In genomic region chr21:39105341-39105765, GRCh38 we compare ENCODE assay signal across 10 cellular contexts.
DNase-seq lines count a peak whose midpoint lies in the region; ATAC-seq and TF ChIP-seq lines count a peak whose summit lies in the region.
"Had no signal": no experiment of that assay in that cellular context is flagged by ENCODE, and none has a peak within 500 bp of the region (broad histone marks: within the 10 kb centered on the region; RNA-seq: fewer than 3 reads in every experiment).

No MANE protein-coding gene starts in this region.

- H3K79me2 ChIP-seq in neural progenitor cell (ENCODE audit: low read depth) = no peaks in the 10 kb centered on the region
- H3K79me2 ChIP-seq in mesendoderm (ENCODE audit: control insufficient read depth, insufficient read depth, low read length) = no peaks in the 10 kb centered on the region

- peaks cover 73% of the 10 kb centered on the region for H3K4me1 Mint-ChIP-seq in dendritic cell treated with granulocyte-macrophage colony-stimulating factor and Interleukin-4, amounts not matched to agents 40 ng/mL and 50 ng/mL, for 4 days (ENCODE audit: low read depth)
- H3K4me1 Mint-ChIP-seq in neural progenitor cell = peaks cover 4% of the 10 kb centered on the region

- H3K4me2 ChIP-seq in BLaER1 treated with 17β-estradiol and CSF1 and Interleukin-3, amounts not matched to agents 10 nM and 100 nM = peak overlapping the region in 7 of 11 experiments; percentile 54 to 79 (median 64); a peak in 14 of 22 replicates
- H3K4me2 ChIP-seq in neural progenitor cell = no peak overlapping the region
- H3K4me2 ChIP-seq in mesendoderm (ENCODE audit: low read length) = no peak overlapping the region

- TF ChIP-seq CTCF in neural progenitor cell (IDR thresholded peaks at IDR 0.05) = no peak

- intact Hi-C loops in dendritic cell treated with granulocyte-macrophage colony-stimulating factor and Interleukin-4, amounts not matched to agents 40 ng/mL and 50 ng/mL, for 4 days (cut with micrococcal nuclease) = no loop called here

- H3K18ac ChIP-seq in mesendoderm (ENCODE audit: low read length) = no peak overlapping the region

- H3K9me3 Mint-ChIP-seq in dendritic cell treated with granulocyte-macrophage colony-stimulating factor and Interleukin-4, amounts not matched to agents 40 ng/mL and 50 ng/mL, for 4 days = no peaks in the 10 kb centered on the region
- H3K9me3 Mint-ChIP-seq in neural progenitor cell = peaks cover 7% of the 10 kb centered on the region

- no peak overlapping the region for H2AFZ ChIP-seq in neural progenitor cell (replicated peaks)

- no CpG with 5 or more reads among the region's 5 CpGs for WGBS in mesendoderm (ENCODE audit: extremely low coverage, insufficient coverage, low lambda C conversion rate)

- H3K23ac ChIP-seq in mesendoderm (ENCODE audit: low read length) = no peak overlapping the region

- peak overlapping the region; percentile 85 for H3K27ac Mint-ChIP-seq in dendritic cell treated with granulocyte-macrophage colony-stimulating factor and Interleukin-4, amounts not matched to agents 40 ng/mL and 50 ng/mL, for 4 days
- H3K27ac Mint-ChIP-seq in neural progenitor cell = no peak overlapping the region

- no peak for ATAC-seq in GM21360 (IDR thresholded peaks at IDR 0.05; ENCODE audit: unreplicated experiment)

- no peak overlapping the region for H4K5ac ChIP-seq in mesendoderm (ENCODE audit: low read length)

- H4K8ac ChIP-seq in mesendoderm (ENCODE audit: low read depth, low read length) = no peak overlapping the region

- no peaks in the 10 kb centered on the region for H4K20me1 ChIP-seq in BLaER1 treated with 17β-estradiol and CSF1 and Interleukin-3, amounts not matched to agents 10 nM and 100 nM
- no peaks in the 10 kb centered on the region for H4K20me1 ChIP-seq in neural progenitor cell (ENCODE audit: low read depth)

- 0 out of 22 replicates have a peak, but pooled peaks cover 0 to 8% (median 0%) of the 10 kb centered on the region in 11 experiments for H3K27me3 ChIP-seq in BLaER1 treated with 17β-estradiol and CSF1 and Interleukin-3, amounts not matched to agents 10 nM and 100 nM
- H3K27me3 ChIP-seq in neural progenitor cell (no peaks in the 10 kb centered on the region), mesendoderm (ENCODE audit: insufficient read depth, low read length, poor library complexity) (no peaks in the 10 kb centered on the region)

- H2BK120ac ChIP-seq in mesendoderm (ENCODE audit: low read depth, low read length) = no peak overlapping the region

- H3K27ac ChIP-seq in BLaER1 treated with 17β-estradiol and CSF1 and Interleukin-3, amounts not matched to agents 10 nM and 100 nM = peak overlapping the region in 7 of 11 experiments; percentile 6 to 85 (median 56); a peak in 13 of 22 replicates
- H3K27ac ChIP-seq in neural progenitor cell (peak overlapping the region; percentile 34), mesendoderm (ENCODE audit: low read depth, low read length) (no peak overlapping the region)

- peaks cover 12 to 61% (median 39%) of the 10 kb centered on the region in 10 experiments for H3K4me1 ChIP-seq in BLaER1 treated with 17β-estradiol and CSF1 and Interleukin-3, amounts not matched to agents 10 nM and 100 nM
- peaks cover 11% of the 10 kb centered on the region for H3K4me1 ChIP-seq in neural progenitor cell
- H3K4me1 ChIP-seq in mesendoderm (ENCODE audit: control insufficient read depth, low read depth, low read length) = no peaks in the 10 kb centered on the region

- H3K4me3 Mint-ChIP-seq in dendritic cell treated with granulocyte-macrophage colony-stimulating factor and Interleukin-4, amounts not matched to agents 40 ng/mL and 50 ng/mL, for 4 days = no peak overlapping the region
- no peak overlapping the region for H3K4me3 Mint-ChIP-seq in neural progenitor cell

- no peak overlapping the region for H3K4ac ChIP-seq in mesendoderm (ENCODE audit: low read depth, low read length)

- peaks cover 0 to 8% (median 0%) of the 10 kb centered on the region in 11 experiments; a peak in 2 of 22 replicates for H3K9me3 ChIP-seq in BLaER1 treated with 17β-estradiol and CSF1 and Interleukin-3, amounts not matched to agents 10 nM and 100 nM (replicated peaks in 1 of 11)
- no peaks in the 10 kb centered on the region for H3K9me3 ChIP-seq in neural progenitor cell (ENCODE audit: low read depth)

- peak overlapping the region in 4 of 11 experiments; percentile 17 to 62 (median 52); a peak in 8 of 22 replicates for H3K9ac ChIP-seq in BLaER1 treated with 17β-estradiol and CSF1 and Interleukin-3, amounts not matched to agents 10 nM and 100 nM
- H3K9ac ChIP-seq in neural progenitor cell = no peak overlapping the region
- no peak overlapping the region for H3K9ac ChIP-seq in mesendoderm (ENCODE audit: low read length)

- no peaks in the 10 kb centered on the region for H3K79me1 ChIP-seq in mesendoderm (ENCODE audit: low read length)

- H3K36me3 ChIP-seq in BLaER1 treated with 17β-estradiol and CSF1 and Interleukin-3, amounts not matched to agents 10 nM and 100 nM = no peaks in the 10 kb centered on the region
- no peaks in the 10 kb centered on the region for H3K36me3 ChIP-seq in neural progenitor cell
- no peaks in the 10 kb centered on the region for H3K36me3 ChIP-seq in mesendoderm (ENCODE audit: control insufficient read depth, insufficient read depth, low read length)

- H3K36me3 Mint-ChIP-seq in dendritic cell treated with granulocyte-macrophage colony-stimulating factor and Interleukin-4, amounts not matched to agents 40 ng/mL and 50 ng/mL, for 4 days (ENCODE audit: low read depth) = no peaks in the 10 kb centered on the region
- no peaks in the 10 kb centered on the region for H3K36me3 Mint-ChIP-seq in neural progenitor cell

- H2BK15ac ChIP-seq in mesendoderm (replicated peaks; ENCODE audit: low read depth) = no peak overlapping the region

- peaks cover 11% of the 10 kb centered on the region for H3K27me3 Mint-ChIP-seq in dendritic cell treated with granulocyte-macrophage colony-stimulating factor and Interleukin-4, amounts not matched to agents 40 ng/mL and 50 ng/mL, for 4 days
- peaks cover 6% of the 10 kb centered on the region for H3K27me3 Mint-ChIP-seq in neural progenitor cell (ENCODE audit: insufficient read depth, low read depth)

- H3K4me3 ChIP-seq in BLaER1 treated with 17β-estradiol and CSF1 and Interleukin-3, amounts not matched to agents 10 nM and 100 nM = peak overlapping the region in 1 of 10 experiments; percentile 22; a peak in 1 of 20 replicates
- H3K4me3 ChIP-seq in neural progenitor cell = no peak overlapping the region
- H3K4me3 ChIP-seq in mesendoderm (ENCODE audit: low read length) = no peak overlapping the region

- no peak overlapping the region for H2BK5ac ChIP-seq in mesendoderm (ENCODE audit: low read length)

- DNase-seq in MV-4-11 (lab: John Stamatoyannopoulos, UW) (peak; percentile 22), neural progenitor cell (ENCODE audit: low spot score) (no peak), NCI-H1436 (lab: John Stamatoyannopoulos, UW) (no peak), NCI-H524 treated with DMSO at 0.1 percent for 48 hours (lab: John Stamatoyannopoulos, UW) (no peak), mesendoderm (no peak)
- DNase-seq: NCI-H2171 treated with DMSO at 0.1 percent for 48 hours, T-helper 9 cell had no signal

- H2AK5ac ChIP-seq in mesendoderm (ENCODE audit: low read length) = no peak overlapping the region

- no peak overlapping the region for H3K56ac ChIP-seq in mesendoderm (ENCODE audit: low read length)

- H3F3A ChIP-seq in neural progenitor cell (ENCODE audit: low read depth) = peaks cover 18% of the 10 kb centered on the region

Comparison
In these comparisons a context has a peak if more than half of its experiments do, and no peak if none do; other contexts are left out.
1. H3K4me2 ChIP-seq: peak in BLaER1 treated with 17β-estradiol and CSF1 and Interleukin-3, amounts not matched to agents 10 nM and 100 nM (7 of 11); none in neural progenitor cell (single experiment) and mesendoderm (single experiment).